ENCODE assay signal across 8 cellular contexts in genomic region chr3:172709776-172710708, GRCh38. TPM values are rescaled to one million over a fixed set of nuclear protein-coding genes. Genes with fewer than 3 reads are reported as not detected.
DNase-seq lines count a peak whose midpoint lies in the region; ATAC-seq, FAIRE-seq and TF ChIP-seq lines count a peak whose summit lies in the region.

No MANE protein-coding gene starts in this region.

- H3K4me1 Mint-ChIP-seq in activated CD8-positive, alpha-beta memory T cell treated with anti-CD3 and anti-CD28 coated beads, Interleukin-2, amount 10 ng/mL, durations not matched to agents 7 days and 5 days = peaks cover 22% of the 10 kb centered on the region

- peak overlapping the region; percentile 83 to 94 (median 89) for H3K27ac ChIP-seq in esophagus squamous epithelium

- H3K9me3 Mint-ChIP-seq in activated CD8-positive, alpha-beta memory T cell treated with anti-CD3 and anti-CD28 coated beads, Interleukin-2, amount 10 ng/mL, durations not matched to agents 7 days and 5 days (ENCODE audit: low read depth) = no peaks in the 10 kb centered on the region

- CTCF ChIA-PET in activated CD8-positive, alpha-beta memory T cell treated with anti-CD3 and anti-CD28 coated beads, Interleukin-2, amount 10 ng/mL, durations not matched to agents 7 days and 5 days (lab: Charles Lee) = interaction anchor here (0.8 to 4.1 kb wide), 17 partner anchors 10 to 378 kb away, joined by 3 to 18 read pairs (median 4); no protein-coding TSS in a partner anchor

- H3K36me3 Mint-ChIP-seq in activated CD8-positive, alpha-beta memory T cell treated with anti-CD3 and anti-CD28 coated beads, Interleukin-2, amount 10 ng/mL, durations not matched to agents 7 days and 5 days = no peaks in the 10 kb centered on the region

- no peaks in the 10 kb centered on the region for H3F3A ChIP-seq in Loucy (ENCODE audit: low read depth)

- FAIRE-seq in urothelium cell line (lab: Jason Lieb, UNC) = no peak

- peak overlapping the region; percentile 96 for H3K4me3 Mint-ChIP-seq in activated CD8-positive, alpha-beta memory T cell treated with anti-CD3 and anti-CD28 coated beads, Interleukin-2, amount 10 ng/mL, durations not matched to agents 7 days and 5 days

- H3K36me3 ChIP-seq in Loucy (ENCODE audit: insufficient read depth, low read length) (no peaks in the 10 kb centered on the region), esophagus squamous epithelium (no peaks in the 10 kb centered on the region)

- H4K20me1 ChIP-seq in Loucy (ENCODE audit: insufficient read depth, low read length, poor library complexity, severe bottlenecking) = peaks cover 6% of the 10 kb centered on the region

- no peaks in the 10 kb centered on the region for H3K27me3 ChIP-seq in Loucy (ENCODE audit: insufficient read depth, low read length, poor library complexity, severe bottlenecking)
- H3K27me3 ChIP-seq in esophagus squamous epithelium = no peaks in the 10 kb centered on the region

- peak overlapping the region; percentile 80 for H3K27ac Mint-ChIP-seq in activated CD8-positive, alpha-beta memory T cell treated with anti-CD3 and anti-CD28 coated beads, Interleukin-2, amount 10 ng/mL, durations not matched to agents 7 days and 5 days

- intact Hi-C loops in esophagus squamous epithelium (cut with DNase I) = loop anchor here (5.0 kb wide), 1 partner anchor 38 kb away; no protein-coding TSS in a partner anchor

- peak; percentile 56 for DNase-seq in AG10803 (ENCODE audit: low read depth)
- DNase-seq in activated CD8-positive, alpha-beta memory T cell treated with anti-CD3 and anti-CD28 coated beads, Interleukin-2, amount 10 ng/mL, durations not matched to agents 7 days and 5 days = no peak
- no peak for DNase-seq in esophagus squamous epithelium (lab: John Stamatoyannopoulos, UW)
- DNase-seq in myocyte (ENCODE audit: low read depth) = peak; percentile 51
- DNase-seq in urothelium cell line (ENCODE audit: low spot score) = peak; percentile 12
- no peak for DNase-seq in H4 (ENCODE audit: low spot score)

- H3K9me3 ChIP-seq in Loucy (ENCODE audit: insufficient read depth, low read depth, low read length) (no peaks in the 10 kb centered on the region), esophagus squamous epithelium (no peaks in the 10 kb centered on the region)

- ATAC-seq in GM18867 (IDR thresholded peaks at IDR 0.05; ENCODE audit: unreplicated experiment) = peak; percentile 1
- ATAC-seq in activated CD8-positive, alpha-beta memory T cell treated with anti-CD3 and anti-CD28 coated beads, Interleukin-2, amount 10 ng/mL, durations not matched to agents 7 days and 5 days = peak; percentile 3

- H3K4me2 ChIP-seq in Loucy (ENCODE audit: low read depth, low read length, poor library complexity, severe bottlenecking) = peak overlapping the region; percentile 92

- peak overlapping the region; percentile 86 for H3K9ac ChIP-seq in Loucy (ENCODE audit: low read depth, low read length, poor library complexity, severe bottlenecking)

- H3K4me1 ChIP-seq in Loucy (ENCODE audit: insufficient read depth, low read length, poor library complexity, severe bottlenecking) (peaks cover 18% of the 10 kb centered on the region), esophagus squamous epithelium (peaks cover 8 to 49% (median 18%) of the 10 kb centered on the region in 3 donors)

- H3K27me3 Mint-ChIP-seq in activated CD8-positive, alpha-beta memory T cell treated with anti-CD3 and anti-CD28 coated beads, Interleukin-2, amount 10 ng/mL, durations not matched to agents 7 days and 5 days = peaks cover 5% of the 10 kb centered on the region

- peak overlapping the region; percentile 99 for H2AFZ ChIP-seq in Loucy (ENCODE audit: low read length)

- peaks cover 30% of the 10 kb centered on the region for H3K79me2 ChIP-seq in Loucy (ENCODE audit: insufficient read depth, low read length)

- H3K4me3 ChIP-seq in AG10803 (ENCODE audit: low read length) = peak overlapping the region; percentile 95
- peak overlapping the region; percentile 92 for H3K4me3 ChIP-seq in Loucy (ENCODE audit: low read length, poor library complexity, severe bottlenecking)
- H3K4me3 ChIP-seq in esophagus squamous epithelium = peak overlapping the region; percentile 69 to 86 (median 84)

- no peak for TF ChIP-seq CTCF in AG10803 (conservative IDR thresholded peaks at IDR 0.05; ENCODE audit: low read length)
- no peak for TF ChIP-seq CTCF in Loucy (conservative IDR thresholded peaks at IDR 0.05; ENCODE audit: low read length)
- TF ChIP-seq CTCF in esophagus squamous epithelium (IDR thresholded peaks at IDR 0.05) = no peak

- WGBS in esophagus squamous epithelium, 2 donors = 0 to 1% methylated on average over 14 of the region's 21 CpGs

- no peaks in the 10 kb centered on the region for H3K9me2 ChIP-seq in Loucy (replicated peaks; ENCODE audit: low read depth, low read length)

- no peak for TF ChIP-seq POLR2A in esophagus squamous epithelium (IDR thresholded peaks at IDR 0.05)

RNA-seq across cellular contexts. Expression of gene NCEH1, which starts 0.8 kb away (rescaled TPM):
- 10 to 100 TPM in 1 of 2 experiments, 1 to 10 TPM in 1; 8.8 to 11.4 TPM for total RNA-seq in activated CD8-positive, alpha-beta memory T cell treated with anti-CD3 and anti-CD28 coated beads, Interleukin-2, amount 10 ng/mL, durations not matched to agents 7 days and 5 days
- 1 to 10 TPM; 2.2 to 9.1 (median 5.0) TPM for total RNA-seq in esophagus squamous epithelium
- 14.1 and 25.8 TPM in 2 replicates for total RNA-seq in myocyte
- polyA plus RNA-seq in myocyte (2012) = 6.5 TPM
- 14.0 and 19.8 TPM in 2 replicates for total RNA-seq in H4 (2014; rRNA removed; shearing (Covaris generic))

RNA-seq across cellular contexts. Expression of gene ECT2, which starts 40.5 kb away (rescaled TPM):
- total RNA-seq in activated CD8-positive, alpha-beta memory T cell treated with anti-CD3 and anti-CD28 coated beads, Interleukin-2, amount 10 ng/mL, durations not matched to agents 7 days and 5 days = 10 to 100 TPM; 73.4 to 82.8 TPM
- total RNA-seq in esophagus squamous epithelium (10 to 100 TPM in 3 of 4 donors, 1 to 10 TPM in 1; 7.7 to 30.5 (median 17.7) TPM), myocyte (44.5 and 59.8 TPM in 2 replicates)
- polyA plus RNA-seq in myocyte (2012) = 6.3 TPM
- 61.4 and 82.3 TPM in 2 replicates for total RNA-seq in H4 (2014; rRNA removed; shearing (Covaris generic))

Comparison
In these comparisons a context has a peak if more than half of its experiments do, and no peak if none do; other contexts are left out.
1. DNase-seq: peak in AG10803 (single experiment), myocyte (single experiment) and urothelium cell line (single experiment); none in activated CD8-positive, alpha-beta memory T cell treated with anti-CD3 and anti-CD28 coated beads, Interleukin-2, amount 10 ng/mL, durations not matched to agents 7 days and 5 days (single experiment), esophagus squamous epithelium (single experiment) and H4 (single experiment).
2. Peak in every context shown above with its lines, with median percentiles within 50 percentile points of each other: H3K4me3 ChIP-seq.